ENCODE assay signal across 8 cellular contexts in the genomic region with DNA sequence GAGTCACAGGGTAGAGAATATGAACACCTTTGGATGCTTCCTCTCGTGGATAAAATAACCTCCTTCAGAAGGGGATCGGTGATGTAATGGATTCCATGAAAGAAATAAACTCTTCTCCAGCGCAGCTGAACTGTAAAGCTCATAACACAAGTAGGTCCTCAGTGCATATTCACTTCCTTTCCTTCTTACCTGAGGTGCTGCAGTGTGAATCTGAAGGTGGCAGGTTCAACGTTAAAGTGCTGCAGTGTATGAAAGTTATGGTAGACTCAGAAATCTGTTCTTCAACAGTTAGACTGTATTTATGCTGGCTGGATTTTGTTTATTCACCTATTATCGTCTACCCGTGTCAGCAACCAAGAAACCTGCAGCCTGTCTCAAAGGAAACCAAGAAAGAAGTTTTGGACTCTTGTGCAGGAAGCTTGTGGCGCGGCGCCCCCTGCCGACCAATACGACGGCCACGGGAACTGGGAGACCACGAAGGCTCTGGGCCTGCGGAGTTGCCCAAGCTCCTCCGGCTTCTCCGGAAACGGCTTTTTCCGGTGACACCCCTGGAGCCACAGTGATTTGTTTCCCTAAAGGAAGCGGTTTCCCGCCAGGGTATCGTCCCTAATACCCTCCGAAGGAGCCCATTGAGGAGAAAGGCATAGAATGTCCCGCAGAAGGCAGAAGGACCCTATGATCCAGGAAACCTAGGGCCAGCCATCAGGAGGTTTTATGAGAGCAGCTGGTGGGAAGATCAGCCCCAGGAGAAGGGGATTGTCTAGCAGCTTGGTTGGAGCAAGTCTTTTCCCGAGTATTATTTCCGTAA. TPM values are rescaled to one million over a fixed set of nuclear protein-coding genes. Genes with fewer than 3 reads are reported as not detected.
DNase-seq lines count a peak whose midpoint lies in the region; ATAC-seq and TF ChIP-seq lines count a peak whose summit lies in the region.

No MANE protein-coding gene starts in this region.

- H3K27me3 ChIP-seq in adrenal gland: no peaks in the 10 kb centered on the region
- H3K27me3 ChIP-seq in sigmoid colon: no peaks in the 10 kb centered on the region

- no peak overlapping the region for H3K27ac ChIP-seq in adrenal gland
- no peak overlapping the region for H3K27ac ChIP-seq in sigmoid colon

- peak; percentile 1 for DNase-seq in NCI-H1694 treated with DMSO at 0.1 percent for 48 hours (lab: John Stamatoyannopoulos, UW)
- DNase-seq in NCI-H1694 (lab: John Stamatoyannopoulos, UW): no peak
- DNase-seq in T-helper 1 cell: peak; percentile 45 to 77 (median 60)
- peak; percentile 72 to 90 (median 84) for DNase-seq in adrenal gland
- DNase-seq in hippocampal formation (lab: John Stamatoyannopoulos, UW): peak; percentile 44 to 67
- DNase-seq in sigmoid colon: peak; percentile 84

- TF ChIP-seq CTCF in adrenal gland (IDR thresholded peaks at IDR 0.05): peak; percentile 45 to 74 (median 64)
- TF ChIP-seq CTCF in sigmoid colon (IDR thresholded peaks at IDR 0.05): peak in 3 of 4 experiments; percentile 7 to 58 (median 26)

- no peaks in the 10 kb centered on the region for H3K36me3 ChIP-seq in adrenal gland (replicated peaks in 1 of 2)
- H3K36me3 ChIP-seq in sigmoid colon: no peaks in the 10 kb centered on the region

- no peaks in the 10 kb centered on the region for H3K9me3 ChIP-seq in adrenal gland (replicated peaks in 1 of 3)
- H3K9me3 ChIP-seq in sigmoid colon: no peaks in the 10 kb centered on the region

- peak; percentile 89 for ATAC-seq in HG03442 (IDR thresholded peaks at IDR 0.05; ENCODE audit: unreplicated experiment)
- no peak for ATAC-seq in HG03139 (IDR thresholded peaks at IDR 0.05; ENCODE audit: unreplicated experiment)

- H3K4me3 ChIP-seq in adrenal gland (peak overlapping the region in 1 of 4 donors; percentile 26), sigmoid colon (peak overlapping the region in 1 of 4 donors; percentile 3)

- no peak for TF ChIP-seq POLR2A in adrenal gland (IDR thresholded peaks at IDR 0.05)
- TF ChIP-seq POLR2A in sigmoid colon (IDR thresholded peaks at IDR 0.05): no peak

- WGBS in adrenal gland, 4 donors: 22 to 55% (median 22%) methylated on average over 9 to 26 of the region's 26 CpGs
- 27 to 54% methylated on average over 26 of the region's 26 CpGs for WGBS in sigmoid colon, 2 donors

- intact Hi-C loops in adrenal gland (cut with DNase I) (no loop called here), sigmoid colon (cut with DNase I) (no loop called here)

- H3K4me1 ChIP-seq in adrenal gland (replicated peaks in 1 of 2): no peaks in the 10 kb centered on the region
- H3K4me1 ChIP-seq in sigmoid colon: no peaks in the 10 kb centered on the region

- TF ChIP-seq EP300 in sigmoid colon (IDR thresholded peaks at IDR 0.05): no peak

RNA-seq across cellular contexts. Expression of gene RNASE3, which starts 17.6 kb away (rescaled TPM):
- under 1 TPM in 2 of 8 donors, not detected in 6; 0.54 to 0.81 TPM for total RNA-seq in adrenal gland
- 1 to 10 TPM in 1 of 3 donors, under 1 TPM in 2; 0.31 to 1.2 (median 0.64) TPM for polyA plus RNA-seq in adrenal gland
- 1 to 10 TPM in 1 of 4 donors, not detected in 3; 2.6 TPM for total RNA-seq in sigmoid colon
- polyA plus RNA-seq in sigmoid colon: not detected
